Comparison of ENCODE assay signal across 1 cellular context in genomic region chr5:131305906-131306305, GRCh38.
TF ChIP-seq lines count a peak whose summit lies in the region.

No MANE protein-coding gene starts in this region.

TF ChIP-seq in HepG2, 621 proteins besides CTCF, POLR2A, EP300 and RAD21 (continued from another document):
- TF ChIP-seq ZBTB43 (CRISPR knock-in tag; conservative IDR thresholded peaks at IDR 0.05) (no peak), ZNF121 (CRISPR knock-in tag; IDR thresholded peaks at IDR 0.05) (0 out of 2 replicates have a peak, but pooled peaks have one; percentile 11)
TF ChIP-seq in HepG2: peak in this region for 1.
